In the genomic region with DNA sequence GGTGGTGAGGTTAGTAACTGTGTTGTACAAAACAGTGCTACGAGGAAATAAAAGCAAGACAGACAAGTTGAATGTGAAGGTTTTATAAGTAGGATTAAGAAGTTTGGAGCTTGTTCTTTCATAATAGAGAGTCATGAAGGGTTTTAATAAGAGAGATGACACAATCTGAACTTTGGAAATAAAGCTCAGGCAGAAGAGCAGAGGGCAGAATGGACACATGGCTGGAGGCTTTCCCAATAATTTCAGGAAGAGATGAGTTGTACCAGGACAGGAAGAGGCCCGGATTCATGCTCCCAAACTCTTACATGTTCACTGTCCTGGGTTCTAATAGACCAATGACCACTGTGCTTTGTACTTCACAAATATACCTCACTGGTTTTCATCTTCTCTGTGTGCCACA, we compare ENCODE assay signal across 1 cellular context.
TF ChIP-seq lines count a peak whose summit lies in the region.

No MANE protein-coding gene starts in this region.

TF ChIP-seq in WTC11, 78 proteins besides CTCF, POLR2A, EP300 and RAD21 (continued from another document):
- TF ChIP-seq, protein P1, sequence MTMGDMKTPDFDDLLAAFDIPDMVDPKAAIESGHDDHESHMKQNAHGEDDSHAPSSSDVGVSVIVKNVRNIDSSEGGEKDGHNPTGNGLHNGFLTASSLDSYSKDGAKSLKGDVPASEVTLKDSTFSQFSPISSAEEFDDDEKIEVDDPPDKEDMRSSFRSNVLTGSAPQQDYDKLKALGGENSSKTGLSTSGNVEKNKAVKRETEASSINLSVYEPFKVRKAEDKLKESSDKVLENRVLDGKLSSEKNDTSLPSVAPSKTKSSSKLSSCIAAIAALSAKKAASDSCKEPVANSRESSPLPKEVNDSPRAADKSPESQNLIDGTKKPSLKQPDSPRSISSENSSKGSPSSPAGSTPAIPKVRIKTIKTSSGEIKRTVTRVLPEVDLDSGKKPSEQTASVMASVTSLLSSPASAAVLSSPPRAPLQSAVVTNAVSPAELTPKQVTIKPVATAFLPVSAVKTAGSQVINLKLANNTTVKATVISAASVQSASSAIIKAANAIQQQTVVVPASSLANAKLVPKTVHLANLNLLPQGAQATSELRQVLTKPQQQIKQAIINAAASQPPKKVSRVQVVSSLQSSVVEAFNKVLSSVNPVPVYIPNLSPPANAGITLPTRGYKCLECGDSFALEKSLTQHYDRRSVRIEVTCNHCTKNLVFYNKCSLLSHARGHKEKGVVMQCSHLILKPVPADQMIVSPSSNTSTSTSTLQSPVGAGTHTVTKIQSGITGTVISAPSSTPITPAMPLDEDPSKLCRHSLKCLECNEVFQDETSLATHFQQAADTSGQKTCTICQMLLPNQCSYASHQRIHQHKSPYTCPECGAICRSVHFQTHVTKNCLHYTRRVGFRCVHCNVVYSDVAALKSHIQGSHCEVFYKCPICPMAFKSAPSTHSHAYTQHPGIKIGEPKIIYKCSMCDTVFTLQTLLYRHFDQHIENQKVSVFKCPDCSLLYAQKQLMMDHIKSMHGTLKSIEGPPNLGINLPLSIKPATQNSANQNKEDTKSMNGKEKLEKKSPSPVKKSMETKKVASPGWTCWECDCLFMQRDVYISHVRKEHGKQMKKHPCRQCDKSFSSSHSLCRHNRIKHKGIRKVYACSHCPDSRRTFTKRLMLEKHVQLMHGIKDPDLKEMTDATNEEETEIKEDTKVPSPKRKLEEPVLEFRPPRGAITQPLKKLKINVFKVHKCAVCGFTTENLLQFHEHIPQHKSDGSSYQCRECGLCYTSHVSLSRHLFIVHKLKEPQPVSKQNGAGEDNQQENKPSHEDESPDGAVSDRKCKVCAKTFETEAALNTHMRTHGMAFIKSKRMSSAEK (CRISPR knock-in tag; IDR thresholded peaks at IDR 0.05; ENCODE audit: borderline replicate concordance): no peak
- TF ChIP-seq IRF2 (CRISPR knock-in tag; IDR thresholded peaks at IDR 0.05; ENCODE audit: borderline replicate concordance, low read depth): no peak
- TF ChIP-seq, protein P2, sequence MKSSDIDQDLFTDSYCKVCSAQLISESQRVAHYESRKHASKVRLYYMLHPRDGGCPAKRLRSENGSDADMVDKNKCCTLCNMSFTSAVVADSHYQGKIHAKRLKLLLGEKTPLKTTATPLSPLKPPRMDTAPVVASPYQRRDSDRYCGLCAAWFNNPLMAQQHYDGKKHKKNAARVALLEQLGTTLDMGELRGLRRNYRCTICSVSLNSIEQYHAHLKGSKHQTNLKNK (CRISPR knock-in tag; IDR thresholded peaks at IDR 0.05): no peak
- TF ChIP-seq, protein P3, sequence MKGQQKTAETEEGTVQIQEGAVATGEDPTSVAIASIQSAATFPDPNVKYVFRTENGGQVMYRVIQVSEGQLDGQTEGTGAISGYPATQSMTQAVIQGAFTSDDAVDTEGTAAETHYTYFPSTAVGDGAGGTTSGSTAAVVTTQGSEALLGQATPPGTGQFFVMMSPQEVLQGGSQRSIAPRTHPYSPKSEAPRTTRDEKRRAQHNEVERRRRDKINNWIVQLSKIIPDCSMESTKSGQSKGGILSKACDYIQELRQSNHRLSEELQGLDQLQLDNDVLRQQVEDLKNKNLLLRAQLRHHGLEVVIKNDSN (CRISPR knock-in tag; IDR thresholded peaks at IDR 0.05): no peak
- no peak for TF ChIP-seq ZNF219 (CRISPR knock-in tag; IDR thresholded peaks at IDR 0.05; ENCODE audit: borderline replicate concordance)
